In the genomic region with DNA sequence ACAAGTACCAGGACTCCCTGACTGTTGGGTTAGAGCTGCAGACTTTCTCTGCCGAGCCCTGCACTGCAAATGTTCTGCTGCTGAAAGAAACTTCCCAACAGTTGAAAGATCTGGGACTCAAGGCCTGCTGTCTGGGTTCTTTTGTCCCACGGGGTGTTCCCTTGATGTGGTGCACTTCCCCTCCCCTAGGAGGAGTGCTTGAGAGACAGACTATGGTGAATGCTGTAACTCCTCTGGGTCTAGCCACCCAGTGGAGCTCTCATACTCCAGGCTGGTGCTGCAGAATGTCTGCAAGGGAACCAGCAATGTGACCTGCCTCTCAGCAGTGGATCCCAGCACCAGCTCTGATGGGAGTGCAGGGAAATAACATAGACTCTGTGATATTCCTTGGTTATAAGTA, we compare ENCODE assay signal across 16 cellular contexts.
A peak's percentile ranks its signal among the peaks of the same experiment; 100 is the strongest.
DNase-seq lines count a peak whose midpoint lies in the region; ATAC-seq, FAIRE-seq and TF ChIP-seq lines count a peak whose summit lies in the region.
"Had no signal": no experiment of that assay in that cellular context is flagged by ENCODE, and none has a peak within 500 bp of the region (broad histone marks: within the 10 kb centered on the region; RNA-seq: fewer than 3 reads in every experiment).

No MANE protein-coding gene starts in this region.

- no peak overlapping the region for H3K9ac ChIP-seq in DND-41 (ENCODE audit: low read depth, low read length)
- H3K9ac ChIP-seq in endodermal cell (ENCODE audit: extremely low read depth, low read length, poor library complexity, severe bottlenecking): no peak overlapping the region
- no peak overlapping the region for H3K9ac ChIP-seq in kidney (ENCODE audit: low read length in 2 of 2)
- H3K9ac ChIP-seq: BLaER1 had no signal

- no peak for DNase-seq in DND-41
- DNase-seq in HuH-7 (ENCODE audit: low spot score): peak; percentile 17
- peak; percentile 70 for DNase-seq in endodermal cell
- DNase-seq in iPS-NIHi7 (ENCODE audit: extremely low spot score): peak; percentile 12
- DNase-seq in kidney: no peak
- no peak for DNase-seq in activated T-helper 2 cell treated with anti-CD3 and anti-CD28 coated beads, Interferon-gamma antibody, Interleukin-2, Interleukin-4, amounts not matched to agents 10 μg/mL and 5 μg/mL and 100 μg/mL, durations not matched to agents 14 hours and 24 hours and 36 hours (ENCODE audit: low spot score)
- DNase-seq: 8988T; AML-193; CD8-positive, alpha-beta memory T cell; DMS79; EL had no signal

- no peak overlapping the region for H3K4me2 ChIP-seq in DND-41 (ENCODE audit: insufficient read depth, low read length)
- H3K4me2 ChIP-seq: BLaER1 had no signal

- H3K4me1 Mint-ChIP-seq in endodermal cell: no peaks in the 10 kb centered on the region
- H3K4me1 Mint-ChIP-seq in activated T-helper 2 cell treated with anti-CD3 and anti-CD28 coated beads, Interferon-gamma antibody, Interleukin-2, Interleukin-4, amounts not matched to agents 10 μg/mL and 5 μg/mL and 100 μg/mL, durations not matched to agents 14 hours and 24 hours and 36 hours (ENCODE audit: low read depth): no peaks in the 10 kb centered on the region
- H3K4me1 Mint-ChIP-seq: CD8-positive, alpha-beta memory T cell had no signal

- H3K4me1 ChIP-seq in DND-41 (ENCODE audit: insufficient read depth, low read length) (no peaks in the 10 kb centered on the region), endodermal cell (ENCODE audit: control insufficient read depth, insufficient read depth, low read length) (no peaks in the 10 kb centered on the region), kidney (ENCODE audit: control insufficient read depth in 1 of 2, insufficient read depth in 1 of 2, low read depth in 1 of 2, low read length in 2 of 2) (no peaks in the 10 kb centered on the region)
- H3K4me1 ChIP-seq: BLaER1 had no signal

- no peaks in the 10 kb centered on the region for H3K79me2 ChIP-seq in DND-41 (ENCODE audit: insufficient read depth, low read length)

- H3K27me3 ChIP-seq in DND-41 (ENCODE audit: insufficient read depth, low read length, poor library complexity): no peaks in the 10 kb centered on the region
- no peaks in the 10 kb centered on the region for H3K27me3 ChIP-seq in endodermal cell (ENCODE audit: control insufficient read depth, insufficient read depth, low read length, poor library complexity, severe bottlenecking)
- H3K27me3 ChIP-seq: BLaER1 had no signal

- intact Hi-C loops in kidney (cut with DNase I): no loop called here
- intact Hi-C loops in activated T-helper 2 cell treated with anti-CD3 and anti-CD28 coated beads, Interferon-gamma antibody, Interleukin-2, Interleukin-4, amounts not matched to agents 10 μg/mL and 5 μg/mL and 100 μg/mL, durations not matched to agents 14 hours and 24 hours and 36 hours (cut with micrococcal nuclease): no loop called here

- H3K27ac Mint-ChIP-seq in endodermal cell: no peak overlapping the region
- H3K27ac Mint-ChIP-seq in activated T-helper 2 cell treated with anti-CD3 and anti-CD28 coated beads, Interferon-gamma antibody, Interleukin-2, Interleukin-4, amounts not matched to agents 10 μg/mL and 5 μg/mL and 100 μg/mL, durations not matched to agents 14 hours and 24 hours and 36 hours: no peak overlapping the region
- H3K27ac Mint-ChIP-seq: CD8-positive, alpha-beta memory T cell had no signal

- no peak for FAIRE-seq in kidney (lab: Jason Lieb, UNC)
- FAIRE-seq: G401.6, GM12891 had no signal

- H3K9me3 Mint-ChIP-seq in endodermal cell: peaks cover 6% of the 10 kb centered on the region
- peaks cover 35% of the 10 kb centered on the region for H3K9me3 Mint-ChIP-seq in activated T-helper 2 cell treated with anti-CD3 and anti-CD28 coated beads, Interferon-gamma antibody, Interleukin-2, Interleukin-4, amounts not matched to agents 10 μg/mL and 5 μg/mL and 100 μg/mL, durations not matched to agents 14 hours and 24 hours and 36 hours

- H3K27ac ChIP-seq in DND-41 (ENCODE audit: low read length) (no peak overlapping the region), endodermal cell (ENCODE audit: low read depth, low read length) (no peak overlapping the region), kidney (ENCODE audit: low read depth in 2 of 2, low read length in 2 of 2) (no peak overlapping the region)
- H3K27ac ChIP-seq: BLaER1 had no signal

- ATAC-seq in DND-41 (ENCODE audit: insufficient read depth, low read depth) (peak; percentile 56; the same call in 1 of the 3 replicates), HG03571 (IDR thresholded peaks at IDR 0.05; ENCODE audit: unreplicated experiment) (no peak), GM21825 (IDR thresholded peaks at IDR 0.05; ENCODE audit: unreplicated experiment) (no peak)

- no peaks in the 10 kb centered on the region for H3K36me3 Mint-ChIP-seq in endodermal cell (ENCODE audit: low read depth)
- no peaks in the 10 kb centered on the region for H3K36me3 Mint-ChIP-seq in activated T-helper 2 cell treated with anti-CD3 and anti-CD28 coated beads, Interferon-gamma antibody, Interleukin-2, Interleukin-4, amounts not matched to agents 10 μg/mL and 5 μg/mL and 100 μg/mL, durations not matched to agents 14 hours and 24 hours and 36 hours (ENCODE audit: low read depth)
- H3K36me3 Mint-ChIP-seq: CD8-positive, alpha-beta memory T cell had no signal

- WGBS in endodermal cell (ENCODE audit: insufficient coverage in 1 of 2, insufficient read length in 1 of 2), 2 experiments: 90% methylated on average over 2 of the region's 2 CpGs; no CpG with 5 or more reads in 1 of the 2 experiments

- no peak overlapping the region for H2AFZ ChIP-seq in DND-41 (ENCODE audit: low read depth, low read length)

- H4K20me1 ChIP-seq in DND-41 (ENCODE audit: insufficient read depth, low read length): no peaks in the 10 kb centered on the region
- H4K20me1 ChIP-seq: BLaER1 had no signal

- H3K9me3 ChIP-seq in DND-41 (ENCODE audit: insufficient read depth, low read length, severe bottlenecking): no peaks in the 10 kb centered on the region
- no peaks in the 10 kb centered on the region for H3K9me3 ChIP-seq in endodermal cell (ENCODE audit: control insufficient read depth, low read length)
- H3K9me3 ChIP-seq in kidney (ENCODE audit: control insufficient read depth in 1 of 2, low read length in 2 of 2): no peaks in the 10 kb centered on the region
- H3K9me3 ChIP-seq: BLaER1 had no signal

- H3K36me3 ChIP-seq in DND-41 (ENCODE audit: insufficient read depth, low read length) (no peaks in the 10 kb centered on the region), endodermal cell (ENCODE audit: control insufficient read depth, insufficient read depth, low read length) (no peaks in the 10 kb centered on the region), kidney (ENCODE audit: control insufficient read depth in 1 of 2, insufficient read depth in 2 of 2, low read length in 2 of 2) (no peaks in the 10 kb centered on the region)
- H3K36me3 ChIP-seq: BLaER1 had no signal

- H3K4me3 ChIP-seq in DND-41 (ENCODE audit: low read depth in 1 of 2, low read length in 2 of 2) (no peak overlapping the region), endodermal cell (ENCODE audit: low read length) (no peak overlapping the region), kidney (ENCODE audit: low read length in 2 of 2) (no peak overlapping the region)
- H3K4me3 ChIP-seq: BLaER1 had no signal

- H3K4me3 Mint-ChIP-seq in endodermal cell: no peak overlapping the region
- no peak overlapping the region for H3K4me3 Mint-ChIP-seq in activated T-helper 2 cell treated with anti-CD3 and anti-CD28 coated beads, Interferon-gamma antibody, Interleukin-2, Interleukin-4, amounts not matched to agents 10 μg/mL and 5 μg/mL and 100 μg/mL, durations not matched to agents 14 hours and 24 hours and 36 hours (ENCODE audit: low read depth)
- H3K4me3 Mint-ChIP-seq: CD8-positive, alpha-beta memory T cell had no signal

- TF ChIP-seq CTCF in DND-41 (IDR thresholded peaks at IDR 0.05; ENCODE audit: borderline replicate concordance, extremely low read depth, low read length, poor library complexity, severe bottlenecking) (no peak), endodermal cell (conservative IDR thresholded peaks at IDR 0.05) (peak; percentile 70), kidney (IDR thresholded peaks at IDR 0.05; ENCODE audit: borderline replicate concordance, extremely low read depth, insufficient read depth) (no peak)

- H3K27me3 Mint-ChIP-seq in endodermal cell (ENCODE audit: insufficient read depth): no peaks in the 10 kb centered on the region
- no peaks in the 10 kb centered on the region for H3K27me3 Mint-ChIP-seq in activated T-helper 2 cell treated with anti-CD3 and anti-CD28 coated beads, Interferon-gamma antibody, Interleukin-2, Interleukin-4, amounts not matched to agents 10 μg/mL and 5 μg/mL and 100 μg/mL, durations not matched to agents 14 hours and 24 hours and 36 hours (ENCODE audit: low read depth)
- H3K27me3 Mint-ChIP-seq: CD8-positive, alpha-beta memory T cell had no signal

Comparison
In these comparisons a context has a peak if more than half of its experiments do, and no peak if none do; other contexts are left out.
1. DNase-seq: peak in HuH-7 (single experiment), endodermal cell (single experiment) and iPS-NIHi7 (single experiment); none in DND-41 (single experiment), kidney (single experiment) and activated T-helper 2 cell treated with anti-CD3 and anti-CD28 coated beads, Interferon-gamma antibody, Interleukin-2, Interleukin-4, amounts not matched to agents 10 μg/mL and 5 μg/mL and 100 μg/mL, durations not matched to agents 14 hours and 24 hours and 36 hours (single experiment).